Comparison of ENCODE assay signal across 7 cellular contexts in genomic region chr16:84532299-84532724, GRCh38. TPM values are rescaled to one million over a fixed set of nuclear protein-coding genes. Genes with fewer than 3 reads are reported as not detected.
DNase-seq lines count a peak whose midpoint lies in the region; ATAC-seq and TF ChIP-seq lines count a peak whose summit lies in the region.

No MANE protein-coding gene starts in this region.

- peak; percentile 78 for ATAC-seq in upper lobe of right lung
- ATAC-seq in GM18861 (IDR thresholded peaks at IDR 0.05; ENCODE audit: unreplicated experiment) = no peak

- H3K4me3 ChIP-seq in Loucy (ENCODE audit: low read length, poor library complexity, severe bottlenecking) (no peak overlapping the region), liver (ENCODE audit: low read depth in 1 of 3, low read length in 3 of 3) (no peak overlapping the region), upper lobe of right lung (no peak overlapping the region)

- no peak overlapping the region for H3K9ac ChIP-seq in Loucy (ENCODE audit: low read depth, low read length, poor library complexity, severe bottlenecking)
- no peak overlapping the region for H3K9ac ChIP-seq in liver (ENCODE audit: low read depth in 1 of 2, low read length in 2 of 2)

- no peaks in the 10 kb centered on the region for H3K9me3 ChIP-seq in Loucy (ENCODE audit: insufficient read depth, low read depth, low read length)
- H3K9me3 ChIP-seq in liver (ENCODE audit: control insufficient read depth in 4 of 4, low read length in 3 of 4) = no peaks in the 10 kb centered on the region
- H3K9me3 ChIP-seq in upper lobe of right lung = no peaks in the 10 kb centered on the region

- no peaks in the 10 kb centered on the region for H4K20me1 ChIP-seq in Loucy (ENCODE audit: insufficient read depth, low read length, poor library complexity, severe bottlenecking)

- TF ChIP-seq RAD21 in liver (IDR thresholded peaks at IDR 0.05) = peak in 1 of 2 donors; percentile 33

- H3K4me2 ChIP-seq in Loucy (ENCODE audit: low read depth, low read length, poor library complexity, severe bottlenecking) = peak overlapping the region; percentile 40

- H3K27ac ChIP-seq in liver (ENCODE audit: low read depth in 1 of 2, low read length in 2 of 2) (peak overlapping the region; percentile 19 to 62), upper lobe of right lung (peak overlapping the region; percentile 24)

- intact Hi-C loops in upper lobe of right lung (cut with DNase I) = no loop called here

- H2AFZ ChIP-seq in Loucy (ENCODE audit: low read length) = no peak overlapping the region

- H3K27me3 ChIP-seq in Loucy (ENCODE audit: insufficient read depth, low read length, poor library complexity, severe bottlenecking) = no peaks in the 10 kb centered on the region
- H3K27me3 ChIP-seq in liver (ENCODE audit: control insufficient read depth in 4 of 4, insufficient read depth in 4 of 4, low read length in 3 of 4) = no peaks in the 10 kb centered on the region
- no peaks in the 10 kb centered on the region for H3K27me3 ChIP-seq in upper lobe of right lung

- H3K79me2 ChIP-seq in Loucy (ENCODE audit: insufficient read depth, low read length) = no peaks in the 10 kb centered on the region

- DNase-seq in dedifferentiated amniotic fluid mesenchymal stem cell (ENCODE audit: extremely low spot score) (peak; percentile 91), upper lobe of right lung (no peak), NCI-H1930 (lab: John Stamatoyannopoulos, UW) (no peak), NCI-H1092 (lab: John Stamatoyannopoulos, UW) (no peak)

- 62% methylated on average over 10 of the region's 10 CpGs for WGBS in liver

- TF ChIP-seq CTCF in Loucy (conservative IDR thresholded peaks at IDR 0.05; ENCODE audit: low read length) = no peak
- no peak for TF ChIP-seq CTCF in liver (IDR thresholded peaks at IDR 0.05; ENCODE audit: low read depth, low read length, missing input control)
- no peak for TF ChIP-seq CTCF in upper lobe of right lung (IDR thresholded peaks at IDR 0.05)

- H3K9me2 ChIP-seq in Loucy (replicated peaks; ENCODE audit: low read depth, low read length) = no peaks in the 10 kb centered on the region

- H3K36me3 ChIP-seq in Loucy (ENCODE audit: insufficient read depth, low read length) (no peaks in the 10 kb centered on the region), liver (ENCODE audit: control insufficient read depth in 4 of 4, insufficient read depth in 3 of 4, low read depth in 1 of 4, low read length in 3 of 4) (no peaks in the 10 kb centered on the region), upper lobe of right lung (no peaks in the 10 kb centered on the region)

- peaks cover 40% of the 10 kb centered on the region for H3K4me1 ChIP-seq in Loucy (ENCODE audit: insufficient read depth, low read length, poor library complexity, severe bottlenecking)
- peaks cover 0 to 2% (median 0%) of the 10 kb centered on the region in 4 donors for H3K4me1 ChIP-seq in liver (ENCODE audit: control insufficient read depth in 4 of 4, insufficient read depth in 4 of 4, low read length in 3 of 4)
- H3K4me1 ChIP-seq in upper lobe of right lung = peaks cover 32% of the 10 kb centered on the region

- no peaks in the 10 kb centered on the region for H3F3A ChIP-seq in Loucy (ENCODE audit: low read depth)

TF ChIP-seq in liver, 16 proteins besides CTCF, POLR2A, EP300 and RAD21:
- peak; percentile 69 for TF ChIP-seq MAX (IDR thresholded peaks at IDR 0.05)
- TF ChIP-seq GABPA (IDR thresholded peaks at IDR 0.05 in 1 of 2, conservative IDR thresholded peaks at IDR 0.05 in 1 of 2) = peak in 1 of 2 donors; percentile 7
- peak in 1 of 2 donors; percentile 9 for TF ChIP-seq JUND (IDR thresholded peaks at IDR 0.05)
- peak; percentile 67 for TF ChIP-seq SP1 (IDR thresholded peaks at IDR 0.05)
- peak; percentile 36 for TF ChIP-seq YY1 (IDR thresholded peaks at IDR 0.05)
- no peak for TF ChIP-seq REST (IDR thresholded peaks at IDR 0.05)
- peak; percentile 39 to 61 for TF ChIP-seq RXRA (IDR thresholded peaks at IDR 0.05)
- TF ChIP-seq ZBTB33 (IDR thresholded peaks at IDR 0.05) = no peak
- peak in 1 of 2 donors; percentile 14 for TF ChIP-seq EGR1 (IDR thresholded peaks at IDR 0.05; ENCODE audit: low read depth in 2 of 2)
- peak; percentile 95 for TF ChIP-seq NR2F2 (IDR thresholded peaks at IDR 0.05)
TF ChIP-seq in liver: peak in this region for 8.

RNA-seq across cellular contexts. Expression of gene MEAK7, which starts 27.9 kb away (rescaled TPM):
- total RNA-seq in liver = 1 to 10 TPM; 2.8 to 4.0 TPM
- polyA plus RNA-seq in liver = 1 to 10 TPM; 1.3 to 1.6 TPM
- total RNA-seq in upper lobe of right lung = 10.8 TPM
